In genomic region chr10:61642692-61643091, GRCh38 we compare ENCODE assay signal across 17 cellular contexts. TPM values are rescaled to one million over a fixed set of nuclear protein-coding genes. Genes with fewer than 3 reads are reported as not detected.
DNase-seq lines count a peak whose midpoint lies in the region; ATAC-seq and TF ChIP-seq lines count a peak whose summit lies in the region.
"Had no signal": no experiment of that assay in that cellular context is flagged by ENCODE, and none has a peak within 500 bp of the region (broad histone marks: within the 10 kb centered on the region; RNA-seq: fewer than 3 reads in every experiment).

No MANE protein-coding gene starts in this region.

- ATAC-seq in heart left ventricle (peak in 3 of 4 donors; percentile 32 to 89 (median 72)), thoracic aorta (ENCODE audit: insufficient number of reproducible peaks, low FRiP score, low read depth) (peak; percentile 69), HG02678 (IDR thresholded peaks at IDR 0.05; ENCODE audit: unreplicated experiment) (no peak), GM18519 (IDR thresholded peaks at IDR 0.05; ENCODE audit: low FRiP score, unreplicated experiment) (no peak), HG03439 (IDR thresholded peaks at IDR 0.05; ENCODE audit: unreplicated experiment) (no peak)
- ATAC-seq: natural killer cell had no signal

- no peaks in the 10 kb centered on the region for H4K20me1 ChIP-seq in hepatocyte (ENCODE audit: insufficient read depth, poor library complexity, severe bottlenecking)

- TF ChIP-seq CTCF in heart left ventricle (IDR thresholded peaks at IDR 0.05) (no peak), left ventricle myocardium inferior (IDR thresholded peaks at IDR 0.05; ENCODE audit: borderline replicate concordance) (no peak), brain (conservative IDR thresholded peaks at IDR 0.05) (no peak), hepatocyte (IDR thresholded peaks at IDR 0.05; ENCODE audit: poor library complexity) (no peak), thoracic aorta (IDR thresholded peaks at IDR 0.05) (no peak)

- no peaks in the 10 kb centered on the region for H3K27me3 ChIP-seq in heart left ventricle
- H3K27me3 ChIP-seq in left ventricle myocardium inferior (ENCODE audit: low read depth) = no peaks in the 10 kb centered on the region
- no peaks in the 10 kb centered on the region for H3K27me3 ChIP-seq in hepatocyte
- H3K27me3 ChIP-seq in thoracic aorta (replicated peaks; ENCODE audit: insufficient read depth) = no peaks in the 10 kb centered on the region
- H3K27me3 ChIP-seq: upper lobe of left lung had no signal

- peak overlapping the region; percentile 1 for H3K4me2 ChIP-seq in hepatocyte

- DNase-seq in heart left ventricle (no peak), left ventricle myocardium inferior (no peak), hepatocyte (ENCODE audit: low spot score) (no peak), thoracic aorta (ENCODE audit: low spot score) (no peak)
- DNase-seq: activated naive CD8-positive, alpha-beta T cell treated with anti-CD3 and anti-CD28 coated beads, Interleukin-2, amount 10 ng/mL, durations not matched to agents 7 days and 5 days; endodermal cell; natural killer cell; NCI-H1105; NCI-H524 treated with DMSO at 0.1 percent for 48 hours; SHP77 treated with DMSO at 0.1 percent for 48 hours; stimulated activated CD4-positive, alpha-beta T cell treated with anti-CD3 and anti-CD28 coated beads, Interleukin-12 subunit alpha, Interleukin-12 subunit beta, amount 100 ng/mL, for 4 hours; upper lobe of left lung; WERI-Rb-1 had no signal

- intact Hi-C loops in heart left ventricle (cut with DNase I) = no loop called here
- intact Hi-C loops in left ventricle myocardium inferior (cut with micrococcal nuclease) = no loop called here

- H3K4me1 ChIP-seq in heart left ventricle (peaks cover 0 to 11% (median 4%) of the 10 kb centered on the region in 12 donors), left ventricle myocardium inferior (peaks cover 6% of the 10 kb centered on the region), hepatocyte (ENCODE audit: insufficient read depth) (no peaks in the 10 kb centered on the region), thoracic aorta (ENCODE audit: control insufficient read depth in 1 of 2, low read depth in 2 of 2) (peaks cover 6 to 16% of the 10 kb centered on the region in 2 donors)
- H3K4me1 ChIP-seq: upper lobe of left lung had no signal

- no peak overlapping the region for H2AFZ ChIP-seq in hepatocyte

- H3K4me1 Mint-ChIP-seq in brain = peaks cover 59% of the 10 kb centered on the region
- H3K4me1 Mint-ChIP-seq: activated naive CD8-positive, alpha-beta T cell treated with anti-CD3 and anti-CD28 coated beads, Interleukin-2, amount 10 ng/mL, durations not matched to agents 7 days and 5 days; natural killer cell had no signal

- peak overlapping the region in 4 of 5 experiments; percentile 1 to 93 (median 67) for H3K27ac Mint-ChIP-seq in brain
- H3K27ac Mint-ChIP-seq: activated naive CD8-positive, alpha-beta T cell treated with anti-CD3 and anti-CD28 coated beads, Interleukin-2, amount 10 ng/mL, durations not matched to agents 7 days and 5 days; endodermal cell; natural killer cell had no signal

- H3K79me2 ChIP-seq in hepatocyte = no peaks in the 10 kb centered on the region

- no peaks in the 10 kb centered on the region for H3K9me3 Mint-ChIP-seq in brain
- H3K9me3 Mint-ChIP-seq: activated naive CD8-positive, alpha-beta T cell treated with anti-CD3 and anti-CD28 coated beads, Interleukin-2, amount 10 ng/mL, durations not matched to agents 7 days and 5 days; endodermal cell; natural killer cell had no signal

- no peaks in the 10 kb centered on the region for H3K36me3 ChIP-seq in heart left ventricle
- no peaks in the 10 kb centered on the region for H3K36me3 ChIP-seq in left ventricle myocardium inferior
- H3K36me3 ChIP-seq in hepatocyte (replicated peaks; ENCODE audit: insufficient read depth, low read depth) = no peaks in the 10 kb centered on the region
- H3K36me3 ChIP-seq in thoracic aorta = no peaks in the 10 kb centered on the region
- H3K36me3 ChIP-seq: upper lobe of left lung, WERI-Rb-1 had no signal

- peak overlapping the region in 3 of 5 experiments; percentile 4 to 69 (median 43) for H3K4me3 Mint-ChIP-seq in brain
- H3K4me3 Mint-ChIP-seq: activated naive CD8-positive, alpha-beta T cell treated with anti-CD3 and anti-CD28 coated beads, Interleukin-2, amount 10 ng/mL, durations not matched to agents 7 days and 5 days; endodermal cell; natural killer cell had no signal

- peaks cover 3% of the 10 kb centered on the region for H3K27me3 Mint-ChIP-seq in brain

- no peak overlapping the region for H3K4me3 ChIP-seq in heart left ventricle
- no peak overlapping the region for H3K4me3 ChIP-seq in left ventricle myocardium inferior
- no peak overlapping the region for H3K4me3 ChIP-seq in hepatocyte
- H3K4me3 ChIP-seq in thoracic aorta = peak overlapping the region; percentile 8
- H3K4me3 ChIP-seq: upper lobe of left lung had no signal

- WGBS in heart left ventricle, 4 donors = 51 to 59% (median 56%) methylated on average over 3 of the region's 3 CpGs
- 75% methylated on average over 3 of the region's 3 CpGs for WGBS in hepatocyte (ENCODE audit: low lambda C conversion rate, missing lambda C conversion rate)

- H3K9me3 ChIP-seq in heart left ventricle = no peaks in the 10 kb centered on the region
- no peaks in the 10 kb centered on the region for H3K9me3 ChIP-seq in left ventricle myocardium inferior (replicated peaks)
- no peaks in the 10 kb centered on the region for H3K9me3 ChIP-seq in hepatocyte (ENCODE audit: low read depth)
- H3K9me3 ChIP-seq in thoracic aorta = no peaks in the 10 kb centered on the region
- H3K9me3 ChIP-seq: upper lobe of left lung had no signal

- TF ChIP-seq POLR2A in heart left ventricle (IDR thresholded peaks at IDR 0.05) = no peak

- H3K27ac ChIP-seq in heart left ventricle (peak overlapping the region in 2 of 12 donors; percentile 39 to 44), left ventricle myocardium inferior (replicated peaks) (no peak overlapping the region), hepatocyte (peak overlapping the region; percentile 37), thoracic aorta (no peak overlapping the region)
- H3K27ac ChIP-seq: upper lobe of left lung, WERI-Rb-1 had no signal

- H3K9me2 ChIP-seq in hepatocyte (replicated peaks; ENCODE audit: insufficient read depth) = no peaks in the 10 kb centered on the region

- H3K36me3 Mint-ChIP-seq in brain = no peaks in the 10 kb centered on the region
- H3K36me3 Mint-ChIP-seq: activated naive CD8-positive, alpha-beta T cell treated with anti-CD3 and anti-CD28 coated beads, Interleukin-2, amount 10 ng/mL, durations not matched to agents 7 days and 5 days; natural killer cell had no signal

RNA-seq across cellular contexts. Expression of gene CABCOCO1, which starts 20.0 kb away (rescaled TPM):
- 1 to 10 TPM in 2 of 9 donors, under 1 TPM in 1, not detected in 6; 0.19 to 1.5 (median 1.1) TPM for total RNA-seq in heart left ventricle
- polyA plus RNA-seq in heart left ventricle = not detected
- total RNA-seq in left ventricle myocardium inferior = not detected
- polyA plus RNA-seq in brain (ENCODE audit: insufficient read depth, low read depth, low replicate concordance) = 2.3 TPM
- 0.36 and 1.6 TPM in 2 replicates for total RNA-seq in hepatocyte
- polyA plus RNA-seq in hepatocyte = 0.33 and 1.4 TPM in 2 replicates
- total RNA-seq in thoracic aorta = 1 to 10 TPM in 1 of 2 donors, not detected in 1; 1.1 TPM
- total RNA-seq: activated naive CD8-positive, alpha-beta T cell treated with anti-CD3 and anti-CD28 coated beads, Interleukin-2, amount 10 ng/mL, durations not matched to agents 7 days and 5 days; natural killer cell had no signal

Comparison
In these comparisons a context has a peak if more than half of its experiments do, and no peak if none do; other contexts are left out.
1. ATAC-seq: peak in heart left ventricle (3 of 4) and thoracic aorta (single experiment); none in HG02678 (single experiment), GM18519 (single experiment) and HG03439 (single experiment).